9 cellular contexts compared by ENCODE assay signal in the genomic region with DNA sequence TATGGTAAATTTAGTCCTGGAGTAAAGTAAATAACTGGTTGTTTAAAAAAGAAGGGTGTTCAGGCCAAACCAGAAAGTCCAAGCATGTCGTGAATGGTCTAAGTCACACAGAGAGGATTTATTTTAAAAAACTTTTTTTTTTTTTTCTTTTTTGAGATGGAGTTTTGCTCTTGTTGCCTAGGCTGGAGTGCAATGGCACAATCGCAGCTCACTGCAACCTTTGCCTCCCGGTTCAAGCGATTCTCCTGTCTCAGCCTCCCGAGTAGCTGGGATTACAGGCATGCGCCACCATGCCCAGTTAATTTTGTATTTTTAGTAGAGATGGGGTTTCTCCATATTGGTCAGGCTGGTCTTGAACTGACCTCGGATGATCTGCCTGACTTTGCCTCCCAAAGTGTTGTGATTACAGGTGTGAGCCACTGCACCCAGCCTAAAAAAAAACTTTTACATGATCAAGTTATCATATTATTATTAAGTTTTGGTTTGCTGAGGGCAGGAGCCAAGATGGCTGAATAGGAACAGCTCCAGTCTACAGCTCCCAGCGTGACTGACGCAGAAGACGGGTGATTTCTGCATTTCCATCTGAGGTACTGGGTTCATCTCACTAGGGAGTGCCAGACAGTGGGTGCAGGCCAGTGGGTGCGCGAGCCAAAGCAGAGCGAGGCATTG. TPM values are rescaled to one million over a fixed set of nuclear protein-coding genes. Genes with fewer than 3 reads are reported as not detected.
DNase-seq lines count a peak whose midpoint lies in the region; TF ChIP-seq lines count a peak whose summit lies in the region.
"Not testable (repeated sequence)": the region's sequence is repeated elsewhere in the genome, so short reads cannot be mapped to it uniquely, and the experiment has no call there.
"Had no signal": no experiment of that assay in that cellular context is flagged by ENCODE, and none has a peak within 500 bp of the region (broad histone marks: within the 10 kb centered on the region; RNA-seq: fewer than 3 reads in every experiment).

No MANE protein-coding gene starts in this region.

- H3K36me3 Mint-ChIP-seq in HFFc6 (ENCODE audit: low read depth) = not testable (repeated sequence)

- dilution Hi-C loops in mammary epithelial cell (cut with HindIII; ENCODE audit: low sequenced_read_pairs) = not testable (repeated sequence)

- H3K27ac ChIP-seq in mammary epithelial cell (ENCODE audit: insufficient read depth, low read depth, low read length) = not testable (repeated sequence)

- not testable (repeated sequence) for H3K27me3 ChIP-seq in mammary epithelial cell (ENCODE audit: insufficient read depth, low read length)

- intact Hi-C loops in mammary epithelial cell (cut with micrococcal nuclease) = not testable (repeated sequence)

- not testable (repeated sequence) for H3K4me3 Mint-ChIP-seq in HFFc6

- H3K4me1 Mint-ChIP-seq in HFFc6 (ENCODE audit: low read depth) = not testable (repeated sequence)

- TF ChIP-seq CTCF in HFFc6 (IDR thresholded peaks at IDR 0.05); mammary epithelial cell (conservative IDR thresholded peaks at IDR 0.05 in 1 of 2, IDR thresholded peaks at IDR 0.05 in 1 of 2; ENCODE audit: extremely low read depth in 1 of 2, insufficient read depth in 1 of 2, low read depth in 1 of 2, low read length in 2 of 2): not testable (repeated sequence)

- DNase-seq in EL (peak; percentile 25), HFFc6 (peak; percentile 35), NCI-H1417 (lab: John Stamatoyannopoulos, UW) (peak in 2 of 3 experiments; percentile 24 to 34), NCI-H748 (lab: John Stamatoyannopoulos, UW; ENCODE audit: unreplicated experiment) (peak; percentile 32), RPMI8226 (peak; percentile 48), mammary epithelial cell (peak; percentile 30), iPS DF 19.7 (ENCODE audit: low read depth, low spot score) (peak; percentile 74), retina (peak; percentile 28)

- in situ Hi-C loops in mammary epithelial cell (cut with MboI; ENCODE audit: low sequenced_read_pairs in 2 of 2) = not testable (repeated sequence)

- 74% methylated on average over 8 of the region's 13 CpGs for WGBS in mammary epithelial cell (ENCODE audit: low coverage, missing lambda C conversion rate)

- not testable (repeated sequence) for H3K36me3 ChIP-seq in mammary epithelial cell (ENCODE audit: insufficient read depth, low read length)

- H3K79me2 ChIP-seq in mammary epithelial cell (ENCODE audit: insufficient read depth, low read length) = not testable (repeated sequence)

- H2AFZ ChIP-seq in mammary epithelial cell (ENCODE audit: low read depth, low read length) = not testable (repeated sequence)

- H3K9me3 ChIP-seq in mammary epithelial cell (replicated peaks; ENCODE audit: insufficient read depth, low read length) = not testable (repeated sequence)

- not testable (repeated sequence) for H3K4me3 ChIP-seq in mammary epithelial cell (replicated peaks in 1 of 3; ENCODE audit: insufficient read depth in 1 of 3, low read depth in 2 of 3, low read length in 3 of 3)

- not testable (repeated sequence) for H3K4me2 ChIP-seq in mammary epithelial cell (ENCODE audit: insufficient read depth, low read depth, low read length)

- CTCF ChIA-PET in mammary epithelial cell (lab: Charles Lee; ENCODE audit: low non-redundant PET) = not testable (repeated sequence)

- not testable (repeated sequence) for H3K9ac ChIP-seq in mammary epithelial cell (ENCODE audit: insufficient read depth, low read length)

- not testable (repeated sequence) for BruUV-seq in mammary epithelial cell (replicated peaks; lab: Mats Ljungman, UMichigan)

- H3K27ac Mint-ChIP-seq in HFFc6 = not testable (repeated sequence)

- peaks cover 20% of the 10 kb centered on the region for H3K9me3 Mint-ChIP-seq in HFFc6

- not testable (repeated sequence) for H3K27me3 Mint-ChIP-seq in HFFc6 (ENCODE audit: insufficient read depth)

- not testable (repeated sequence) for H4K20me1 ChIP-seq in mammary epithelial cell (ENCODE audit: insufficient read depth, low read length)

- H3K4me1 ChIP-seq in mammary epithelial cell (ENCODE audit: insufficient read depth, low read length) = not testable (repeated sequence)

RNA-seq across cellular contexts. Expression of a gene that starts 13.1 kb away (rescaled TPM):
- total RNA-seq in HFFc6 (2021; fragmentation: NEBNext Ultra II Directional; extraction: Animal tissue kit (Norgen Biotek cat#: 25700)) = 1 to 10 TPM; 1.4 to 3.1 (median 2.3) TPM
- total RNA-seq in mammary epithelial cell = 10 to 100 TPM in 1 of 2 donors, 1 to 10 TPM in 1; 8.0 to 13.4 TPM
- 10.8 TPM for polyA plus RNA-seq in mammary epithelial cell
- 36.0 TPM for polyA minus RNA-seq in mammary epithelial cell
- polyA plus RNA-seq: IgD-negative memory B cell had no signal

RNA-seq across cellular contexts. Expression of a gene that starts 34.9 kb away (rescaled TPM):
- total RNA-seq in HFFc6 (2021; fragmentation: NEBNext Ultra II Directional; extraction: Animal tissue kit (Norgen Biotek cat#: 25700)) = 10 to 100 TPM; 10.2 to 21.9 (median 11.9) TPM
- total RNA-seq in mammary epithelial cell = 1 to 10 TPM; 2.6 to 6.3 TPM
- 1.3 TPM for polyA plus RNA-seq in mammary epithelial cell
- polyA minus RNA-seq in mammary epithelial cell = not detected
- polyA plus RNA-seq: IgD-negative memory B cell had no signal

RNA-seq across cellular contexts. Expression of a gene that starts 41.5 kb away (rescaled TPM):
- total RNA-seq in HFFc6 (2021; fragmentation: NEBNext Ultra II Directional; extraction: Animal tissue kit (Norgen Biotek cat#: 25700)) = 10 to 100 TPM; 17.7 to 21.0 (median 19.2) TPM
- total RNA-seq in mammary epithelial cell = 1 to 10 TPM; 1.6 to 8.8 TPM
- polyA plus RNA-seq in mammary epithelial cell = 2.9 TPM
- 1.2 TPM for polyA minus RNA-seq in mammary epithelial cell

RNA-seq across cellular contexts. Expression of a gene that starts 47.8 kb away (rescaled TPM):
- 100 to 1,000 TPM; 150 to 158 (median 156) TPM for total RNA-seq in HFFc6 (2021; fragmentation: NEBNext Ultra II Directional; extraction: Animal tissue kit (Norgen Biotek cat#: 25700))
- 100 to 1,000 TPM; 111 to 145 TPM for total RNA-seq in mammary epithelial cell
- polyA plus RNA-seq in mammary epithelial cell = 126 TPM
- 157 TPM for polyA minus RNA-seq in mammary epithelial cell

RNA-seq across cellular contexts. Expression of a gene that starts 55.1 kb away (rescaled TPM):
- 10 to 100 TPM; 21.1 to 33.1 (median 24.3) TPM for total RNA-seq in HFFc6 (2021; fragmentation: NEBNext Ultra II Directional; extraction: Animal tissue kit (Norgen Biotek cat#: 25700))
- 100 to 1,000 TPM in 1 of 2 donors, 10 to 100 TPM in 1; 89.0 to 111 TPM for total RNA-seq in mammary epithelial cell
- 79.6 TPM for polyA plus RNA-seq in mammary epithelial cell
- polyA minus RNA-seq in mammary epithelial cell = 167 TPM
